Comparison of ENCODE assay signal across 14 cellular contexts in genomic region chr13:106680796-106681482, GRCh38.
DNase-seq lines count a peak whose midpoint lies in the region; ATAC-seq lines count a peak whose summit lies in the region.
"Had no signal": no experiment of that assay in that cellular context is flagged by ENCODE, and none has a peak within 500 bp of the region (broad histone marks: within the 10 kb centered on the region; RNA-seq: fewer than 3 reads in every experiment).

No MANE protein-coding gene starts in this region.

- H3K4me3 ChIP-seq in effector memory CD4-positive, alpha-beta T cell (ENCODE audit: insufficient read depth, low read depth, low read length, poor library complexity, severe bottlenecking) = no peak overlapping the region

- no peaks in the 10 kb centered on the region for H3K36me3 ChIP-seq in effector memory CD4-positive, alpha-beta T cell (ENCODE audit: control insufficient read depth, insufficient read depth, low read length)

- no peaks in the 10 kb centered on the region for H3K27me3 ChIP-seq in effector memory CD4-positive, alpha-beta T cell (replicated peaks; ENCODE audit: control insufficient read depth, insufficient read depth, low read length, poor library complexity, severe bottlenecking)

- no peak overlapping the region for H3K27ac ChIP-seq in effector memory CD4-positive, alpha-beta T cell (ENCODE audit: insufficient read depth, low read length, poor library complexity, severe bottlenecking)
- H3K27ac ChIP-seq: RWPE1 had no signal

- ATAC-seq in HG03565 (IDR thresholded peaks at IDR 0.05; ENCODE audit: unreplicated experiment) = no peak
- ATAC-seq: stimulated activated naive CD8-positive, alpha-beta T cell treated with anti-CD3 and anti-CD28 coated beads, Interleukin-15, amount 100 ng/mL, for 72 hours had no signal

- no peaks in the 10 kb centered on the region for H3K9me3 ChIP-seq in effector memory CD4-positive, alpha-beta T cell (ENCODE audit: control insufficient read depth, low read length)

- peak; percentile 25 for DNase-seq in KBM-7
- DNase-seq in dermis blood vessel endothelial cell = peak; percentile 24
- peak; percentile 62 for DNase-seq in iPS-NIHi11 (ENCODE audit: low spot score)
- DNase-seq in putamen (ENCODE audit: low spot score) = peak; percentile 42
- no peak for DNase-seq in COLO668 (lab: John Stamatoyannopoulos, UW; ENCODE audit: unreplicated experiment)
- no peak for DNase-seq in NCI-H226
- no peak for DNase-seq in effector memory CD4-positive, alpha-beta T cell
- DNase-seq: activated CD4-positive, alpha-beta T cell treated with anti-CD3 and anti-CD28 coated beads, Interleukin-2, amount 10 ng/mL, durations not matched to agents 7 days and 5 days; activated T-cell treated with anti-CD3 and anti-CD28 coated beads, Interleukin-2, amount 50 U/mL, for 48 hours; NCI-H1092 treated with DMSO at 0.1 percent for 48 hours; NCI-H774; stimulated activated naive CD8-positive, alpha-beta T cell treated with anti-CD3 and anti-CD28 coated beads, Interleukin-15, amount 100 ng/mL, for 72 hours had no signal

- H3K4me1 ChIP-seq in effector memory CD4-positive, alpha-beta T cell (ENCODE audit: control insufficient read depth, insufficient read depth, low read length, poor library complexity, severe bottlenecking) = no peaks in the 10 kb centered on the region

- in situ Hi-C loops in KBM-7 (cut with MboI; ENCODE audit: low pct_unique_long_range_greater_than_20kb, low sequenced_read_pairs) = no loop called here

Comparison
In these comparisons a context has a peak if more than half of its experiments do, and no peak if none do; other contexts are left out.
1. DNase-seq: peak in KBM-7 (single experiment), dermis blood vessel endothelial cell (single experiment), iPS-NIHi11 (single experiment) and putamen (single experiment); none in COLO668 (single experiment), NCI-H226 (single experiment) and effector memory CD4-positive, alpha-beta T cell (0 of 3).